In genomic region chrX:24245201-24245600, GRCh38 we compare ENCODE assay signal across 14 cellular contexts.
DNase-seq lines count a peak whose midpoint lies in the region; TF ChIP-seq lines count a peak whose summit lies in the region.
"Had no signal": no experiment of that assay in that cellular context is flagged by ENCODE, and none has a peak within 500 bp of the region (broad histone marks: within the 10 kb centered on the region; RNA-seq: fewer than 3 reads in every experiment).

No MANE protein-coding gene starts in this region.

- H3K4me3 ChIP-seq in MG63 (no peak overlapping the region), endodermal cell (ENCODE audit: low read length) (no peak overlapping the region), mesendoderm (ENCODE audit: low read length) (no peak overlapping the region)
- H3K4me3 ChIP-seq: K562, SJSA1 had no signal

- no peak overlapping the region for H2BK120ac ChIP-seq in mesendoderm (ENCODE audit: low read depth, low read length)

- H3K9me3 ChIP-seq in MG63 = no peaks in the 10 kb centered on the region
- no peaks in the 10 kb centered on the region for H3K9me3 ChIP-seq in endodermal cell (ENCODE audit: control insufficient read depth, low read length)
- H3K9me3 ChIP-seq: SJSA1 had no signal

- H2BK5ac ChIP-seq in mesendoderm (ENCODE audit: low read length) = no peak overlapping the region

- H3K4me2 ChIP-seq in mesendoderm (ENCODE audit: low read length) = no peak overlapping the region

- H2BK15ac ChIP-seq in mesendoderm (replicated peaks; ENCODE audit: low read depth) = no peak overlapping the region

- TF ChIP-seq CTCF in endodermal cell (conservative IDR thresholded peaks at IDR 0.05) = no peak

- H3K9ac ChIP-seq in endodermal cell (ENCODE audit: extremely low read depth, low read length, poor library complexity, severe bottlenecking) (no peak overlapping the region), mesendoderm (ENCODE audit: low read length) (no peak overlapping the region)

- H3K36me3 Mint-ChIP-seq in endodermal cell (ENCODE audit: low read depth) = no peaks in the 10 kb centered on the region

- H3K56ac ChIP-seq in mesendoderm (ENCODE audit: low read length) = no peak overlapping the region

- no peak overlapping the region for H2AK5ac ChIP-seq in mesendoderm (ENCODE audit: low read length)

- peaks cover 26% of the 10 kb centered on the region for H3K4me1 Mint-ChIP-seq in endodermal cell

- DNase-seq in EH (ENCODE audit: low read depth) (peak; percentile 85), MG63 (peak; percentile 71), endodermal cell (peak; percentile 59), mesendoderm (peak; percentile 88), pons (ENCODE audit: low spot score) (no peak), HEK293T (ENCODE audit: extremely low spot score) (no peak)
- no peak for DNase-seq in stimulated activated CD4-positive, alpha-beta T cell treated with anti-CD3 and anti-CD28 coated beads, Interleukin-4, amount 100 ng/mL, for 4 hours
- no peak for DNase-seq in activated effector memory CD4-positive, alpha-beta T cell treated with anti-CD3 and anti-CD28 coated beads, Interleukin-2, amount 50 U/mL, for 16 hours
- DNase-seq: activated naive CD4-positive, alpha-beta T cell treated with Interleukin-2 at 50 U/mL for 16 hours; NCI-H2171 treated with DMSO at 0.1 percent for 48 hours; nephron progenitor cell; stimulated activated CD4-positive, alpha-beta T cell treated with anti-CD3 and anti-CD28 coated beads, Interleukin-1b, Interleukin-23, amount 100 ng/mL, for 48 hours had no signal

- no peaks in the 10 kb centered on the region for H3K79me1 ChIP-seq in mesendoderm (ENCODE audit: low read length)

- no peak overlapping the region for H4K5ac ChIP-seq in mesendoderm (ENCODE audit: low read length)

- POLR2A ChIA-PET in HEK293T (lab: Yijun Ruan, JAX) = no interaction called here

- H3K79me2 ChIP-seq in mesendoderm (ENCODE audit: control insufficient read depth, insufficient read depth, low read length) = no peaks in the 10 kb centered on the region

- H3K4me1 ChIP-seq in endodermal cell (ENCODE audit: control insufficient read depth, insufficient read depth, low read length) (no peaks in the 10 kb centered on the region), mesendoderm (ENCODE audit: control insufficient read depth, low read depth, low read length) (no peaks in the 10 kb centered on the region)
- H3K4me1 ChIP-seq: SJSA1 had no signal

- H3K9me3 Mint-ChIP-seq in endodermal cell = no peaks in the 10 kb centered on the region
- H3K9me3 Mint-ChIP-seq: nephron progenitor cell had no signal

- CTCF ChIA-PET in HEK293T (lab: Yijun Ruan, JAX) = interaction anchor here (0.6 kb wide), 1 partner anchor 161 kb away, joined by 3 read pairs; no protein-coding TSS in a partner anchor

- H4K8ac ChIP-seq in mesendoderm (ENCODE audit: low read depth, low read length) = no peak overlapping the region

- WGBS in endodermal cell (ENCODE audit: insufficient coverage in 1 of 2, insufficient read length in 1 of 2), 2 experiments = 57 to 80% methylated on average over 1 to 6 of the region's 6 CpGs
- no CpG with 5 or more reads among the region's 6 CpGs for WGBS in mesendoderm (ENCODE audit: extremely low coverage, insufficient coverage, low lambda C conversion rate)

- no peak overlapping the region for H3K4ac ChIP-seq in mesendoderm (ENCODE audit: low read depth, low read length)

- H3K23ac ChIP-seq in mesendoderm (ENCODE audit: low read length) = no peak overlapping the region

- no peaks in the 10 kb centered on the region for H3K36me3 ChIP-seq in MG63
- H3K36me3 ChIP-seq in endodermal cell (ENCODE audit: control insufficient read depth, insufficient read depth, low read length) = no peaks in the 10 kb centered on the region
- H3K36me3 ChIP-seq in mesendoderm (ENCODE audit: control insufficient read depth, insufficient read depth, low read length) = no peaks in the 10 kb centered on the region
- H3K36me3 ChIP-seq: SJSA1 had no signal

- no peaks in the 10 kb centered on the region for H3K27me3 Mint-ChIP-seq in endodermal cell (ENCODE audit: insufficient read depth)

- no peak overlapping the region for H3K18ac ChIP-seq in mesendoderm (ENCODE audit: low read length)

- H3K27ac ChIP-seq in endodermal cell (ENCODE audit: low read depth, low read length) (no peak overlapping the region), mesendoderm (ENCODE audit: low read depth, low read length) (peak overlapping the region; percentile 51)
- H3K27ac ChIP-seq: SJSA1 had no signal

- H3K4me3 Mint-ChIP-seq in endodermal cell = no peak overlapping the region
- H3K4me3 Mint-ChIP-seq: nephron progenitor cell had no signal

- H3K27ac Mint-ChIP-seq in endodermal cell = no peak overlapping the region
- H3K27ac Mint-ChIP-seq: nephron progenitor cell had no signal

- no peaks in the 10 kb centered on the region for H3K27me3 ChIP-seq in MG63
- H3K27me3 ChIP-seq in endodermal cell (ENCODE audit: control insufficient read depth, insufficient read depth, low read length, poor library complexity, severe bottlenecking) = no peaks in the 10 kb centered on the region
- no peaks in the 10 kb centered on the region for H3K27me3 ChIP-seq in mesendoderm (ENCODE audit: insufficient read depth, low read length, poor library complexity)
- H3K27me3 ChIP-seq: SJSA1 had no signal

TF ChIP-seq in HEK293T, 16 proteins besides CTCF, POLR2A, EP300 and RAD21:
- TF ChIP-seq FOXA1 (IDR thresholded peaks at IDR 0.05) (no peak), ZNF384 (IDR thresholded peaks at IDR 0.05) (no peak), CTBP1 (IDR thresholded peaks at IDR 0.05; ENCODE audit: borderline replicate concordance) (no peak), TARDBP (IDR thresholded peaks at IDR 0.05) (no peak), FOXM1 (IDR thresholded peaks at IDR 0.05; ENCODE audit: borderline replicate concordance) (no peak), L3MBTL2 (conservative IDR thresholded peaks at IDR 0.05) (no peak), NFRKB (IDR thresholded peaks at IDR 0.05) (no peak), HDGF (IDR thresholded peaks at IDR 0.05; ENCODE audit: borderline replicate concordance) (no peak), ARNT (IDR thresholded peaks at IDR 0.05) (no peak), PKNOX1 (IDR thresholded peaks at IDR 0.05) (no peak), BHLHE40 (IDR thresholded peaks at IDR 0.05; ENCODE audit: borderline replicate concordance) (no peak), FOXK2 (IDR thresholded peaks at IDR 0.05) (no peak), SP1 (IDR thresholded peaks at IDR 0.05) (no peak), ELF4 (IDR thresholded peaks at IDR 0.05) (no peak), LEF1 (IDR thresholded peaks at IDR 0.05; ENCODE audit: borderline replicate concordance) (no peak), SUZ12 (IDR thresholded peaks at IDR 0.05) (no peak)

Comparison
In these comparisons a context has a peak if more than half of its experiments do, and no peak if none do; other contexts are left out.
1. DNase-seq: peak in EH (single experiment), MG63 (single experiment), endodermal cell (single experiment) and mesendoderm (single experiment); none in stimulated activated CD4-positive, alpha-beta T cell treated with anti-CD3 and anti-CD28 coated beads, Interleukin-4, amount 100 ng/mL, for 4 hours (0 of 2), pons (single experiment), HEK293T (single experiment) and activated effector memory CD4-positive, alpha-beta T cell treated with anti-CD3 and anti-CD28 coated beads, Interleukin-2, amount 50 U/mL, for 16 hours (single experiment).